Comparison of ENCODE assay signal across 29 cellular contexts in genomic region chr18:78873916-78874505, GRCh38.
DNase-seq lines count a peak whose midpoint lies in the region; TF ChIP-seq lines count a peak whose summit lies in the region.
"Had no signal": no experiment of that assay in that cellular context is flagged by ENCODE, and none has a peak within 500 bp of the region (broad histone marks: within the 10 kb centered on the region; RNA-seq: fewer than 3 reads in every experiment).

No MANE protein-coding gene starts in this region.

- H3K4me3 ChIP-seq in AG09309 (ENCODE audit: control insufficient read depth, low read depth, low read length) (no peak overlapping the region), esophagus muscularis mucosa (no peak overlapping the region)
- H3K4me3 ChIP-seq: body of pancreas, GM23338, K562, skin epidermis had no signal

- no peak overlapping the region for H3K27ac ChIP-seq in esophagus muscularis mucosa (replicated peaks in 1 of 4)
- H3K27ac ChIP-seq: body of pancreas, skin epidermis had no signal

- TF ChIP-seq EP300 in esophagus muscularis mucosa (IDR thresholded peaks at IDR 0.05): no peak

- 65% methylated on average over 6 of the region's 6 CpGs for WGBS in esophagus muscularis mucosa

- no peak for TF ChIP-seq POLR2A in esophagus muscularis mucosa (IDR thresholded peaks at IDR 0.05; ENCODE audit: low read depth)

- H3K4me1 ChIP-seq in esophagus muscularis mucosa: no peaks in the 10 kb centered on the region
- H3K4me1 ChIP-seq: body of pancreas had no signal

- DNase-seq in AG09309 (ENCODE audit: low read depth) (peak; percentile 13), HT1080 (ENCODE audit: low read depth) (peak; percentile 27), NOMO-1 treated with dmso at 0.1 percent for 144 hours (lab: John Stamatoyannopoulos, UW; ENCODE audit: unreplicated experiment) (peak; percentile 16), esophagus muscularis mucosa (ENCODE audit: extremely low spot score) (peak; percentile 55), GM20000 (ENCODE audit: low spot score) (no peak), 8988T (no peak), GM19240 (ENCODE audit: insufficient read length, low spot score) (no peak)
- no peak for DNase-seq in activated CD4-positive, CD25-positive, alpha-beta regulatory T cell (lab: John Stamatoyannopoulos, UW)
- DNase-seq: activated CD8-positive, alpha-beta memory T cell treated with anti-CD3 and anti-CD28 coated beads for 24 hours; activated gamma-delta T cell; activated T-cell treated with anti-CD3 and anti-CD28 coated beads, Interleukin-2, amount 50 U/mL, for 1 hour; body of pancreas; C1 segment of cervical spinal cord; cerebellar nuclear complex; DND-41; head of caudate nucleus; mesenchymal stem cell; naive B cell; NCI-H1048; NCI-H1694 treated with DMSO at 0.1 percent for 48 hours; NCI-H2171 treated with DMSO at 0.1 percent for 48 hours; NCI-H526 treated with DMSO at 0.1 percent for 48 hours; nucleus accumbens; Right ventricle myocardium superior; stimulated activated CD4-positive, alpha-beta T cell treated with anti-CD3 and anti-CD28 coated beads, Interleukin-1b, Interleukin-23, amount 100 ng/mL, for 48 hours; T-cell had no signal

- peaks cover 0 to 20% (median 0%) of the 10 kb centered on the region in 4 donors for H3K27me3 ChIP-seq in esophagus muscularis mucosa
- H3K27me3 ChIP-seq: body of pancreas had no signal

- no peaks in the 10 kb centered on the region for H3K36me3 ChIP-seq in esophagus muscularis mucosa

- no peak for TF ChIP-seq CTCF in AG09309 (IDR thresholded peaks at IDR 0.05; ENCODE audit: control insufficient read depth, insufficient read depth, low read depth, low read length, missing control alignments)
- no peak for TF ChIP-seq CTCF in esophagus muscularis mucosa (IDR thresholded peaks at IDR 0.05)
- no peak for TF ChIP-seq CTCF in GM20000 (IDR thresholded peaks at IDR 0.05; ENCODE audit: extremely low read depth, missing control alignments)

- no peaks in the 10 kb centered on the region for H3K9me3 ChIP-seq in esophagus muscularis mucosa
- H3K9me3 ChIP-seq: body of pancreas had no signal

- intact Hi-C loops in esophagus muscularis mucosa (cut with DNase I): no loop called here

Comparison
In these comparisons a context has a peak if more than half of its experiments do, and no peak if none do; other contexts are left out.
1. DNase-seq: peak in AG09309 (single experiment), HT1080 (single experiment), NOMO-1 treated with dmso at 0.1 percent for 144 hours (single experiment) and esophagus muscularis mucosa (single experiment); none in activated CD4-positive, CD25-positive, alpha-beta regulatory T cell (0 of 4), GM20000 (single experiment), 8988T (single experiment) and GM19240 (single experiment).